Comparison of ENCODE assay signal across 10 cellular contexts in genomic region chr16:15952265-15952711, GRCh38. TPM values are rescaled to one million over a fixed set of nuclear protein-coding genes. Genes with fewer than 3 reads are reported as not detected.
DNase-seq lines count a peak whose midpoint lies in the region; ATAC-seq lines count a peak whose summit lies in the region.
"Had no signal": no experiment of that assay in that cellular context is flagged by ENCODE, and none has a peak within 500 bp of the region (broad histone marks: within the 10 kb centered on the region; RNA-seq: fewer than 3 reads in every experiment).

No MANE protein-coding gene starts in this region.

- peak in 1 of 2 donors; percentile 8 for ATAC-seq in activated naive CD4-positive, alpha-beta T cell treated with anti-CD3 and anti-CD28 coated beads, Interleukin-2, amount 50 U/mL, for 72 hours
- ATAC-seq in HG03097 (IDR thresholded peaks at IDR 0.05; ENCODE audit: low FRiP score, unreplicated experiment) (no peak), GM19035 (IDR thresholded peaks at IDR 0.05; ENCODE audit: unreplicated experiment) (no peak)

- peak; percentile 28 for DNase-seq in stimulated activated CD4-positive, alpha-beta T cell treated with anti-CD3 and anti-CD28 coated beads, Interleukin-4, amount 100 ng/mL, for 24 hours
- DNase-seq in stimulated activated CD4-positive, alpha-beta T cell treated with anti-CD3 and anti-CD28 coated beads, Interleukin-1b, Interleukin-23, amount 100 ng/mL, for 48 hours = no peak
- DNase-seq in activated naive CD4-positive, alpha-beta T cell treated with anti-CD3 and anti-CD28 coated beads, Interleukin-2, amount 50 U/mL, for 72 hours (ENCODE audit: low spot score in 2 of 2) = peak in 1 of 2 donors; percentile 58
- peak; percentile 36 to 95 for DNase-seq in lung microvascular endothelial cell (ENCODE audit: low read depth in 2 of 2)
- no peak for DNase-seq in NCI-H1105 (lab: John Stamatoyannopoulos, UW)
- DNase-seq in substantia nigra (lab: John Stamatoyannopoulos, UW) = no peak
- DNase-seq: DMS53, NCI-H774 had no signal

- peak overlapping the region; percentile 82 to 88 for H3K27ac Mint-ChIP-seq in activated naive CD4-positive, alpha-beta T cell treated with anti-CD3 and anti-CD28 coated beads, Interleukin-2, amount 50 U/mL, for 72 hours

- no peak overlapping the region for H3K27ac ChIP-seq in substantia nigra (ENCODE audit: low read depth, low read length, poor library complexity, severe bottlenecking)

- peaks cover 18 to 44% of the 10 kb centered on the region in 2 donors for H3K36me3 Mint-ChIP-seq in activated naive CD4-positive, alpha-beta T cell treated with anti-CD3 and anti-CD28 coated beads, Interleukin-2, amount 50 U/mL, for 72 hours

- H3K9me3 Mint-ChIP-seq in activated naive CD4-positive, alpha-beta T cell treated with anti-CD3 and anti-CD28 coated beads, Interleukin-2, amount 50 U/mL, for 72 hours = peaks cover 0 to 4% of the 10 kb centered on the region in 2 donors

RNA-seq across cellular contexts. Expression of gene ABCC1, which starts 2.9 kb away (rescaled TPM):
- total RNA-seq in activated naive CD4-positive, alpha-beta T cell treated with anti-CD3 and anti-CD28 coated beads, Interleukin-2, amount 50 U/mL, for 72 hours = 10 to 100 TPM; 51.8 to 66.9 TPM
- total RNA-seq in lung microvascular endothelial cell = 16.6 and 25.4 TPM in 2 replicates

Comparison
In these comparisons a context has a peak if more than half of its experiments do, and no peak if none do; other contexts are left out.
1. DNase-seq: peak in stimulated activated CD4-positive, alpha-beta T cell treated with anti-CD3 and anti-CD28 coated beads, Interleukin-4, amount 100 ng/mL, for 24 hours (single experiment) and lung microvascular endothelial cell (2 of 2); none in stimulated activated CD4-positive, alpha-beta T cell treated with anti-CD3 and anti-CD28 coated beads, Interleukin-1b, Interleukin-23, amount 100 ng/mL, for 48 hours (single experiment), NCI-H1105 (single experiment) and substantia nigra (0 of 49).